In genomic region chr4:17762705-17763104, GRCh38 we compare ENCODE assay signal across 10 cellular contexts. TPM values are rescaled to one million over a fixed set of nuclear protein-coding genes. Genes with fewer than 3 reads are reported as not detected.
DNase-seq lines count a peak whose midpoint lies in the region; TF ChIP-seq lines count a peak whose summit lies in the region.
"Had no signal": no experiment of that assay in that cellular context is flagged by ENCODE, and none has a peak within 500 bp of the region (broad histone marks: within the 10 kb centered on the region; RNA-seq: fewer than 3 reads in every experiment).

No MANE protein-coding gene starts in this region.

- POLR2A ChIA-PET in AG04450 (lab: Yijun Ruan, JAX), result no interaction called here
- POLR2A ChIA-PET in GM10248 (lab: Yijun Ruan, JAX), result no interaction called here

- no peaks in the 10 kb centered on the region for H3K79me2 ChIP-seq in fibroblast of lung (ENCODE audit: control insufficient read depth, insufficient read depth, low read length)

- H2BK12ac ChIP-seq in neuronal stem cell (ENCODE audit: low read length), result no peak overlapping the region

- no peak overlapping the region for H2BK15ac ChIP-seq in neuronal stem cell (ENCODE audit: low read length)

- H3K4me3 ChIP-seq in AG04450 (ENCODE audit: low read depth, low read length), result no peak overlapping the region
- H3K4me3 ChIP-seq in GM12865 (ENCODE audit: low read depth, low read length), result no peak overlapping the region
- H3K4me3 ChIP-seq in fibroblast of lung (replicated peaks in 1 of 4; ENCODE audit: control extremely low read depth in 1 of 4, insufficient read depth in 1 of 4, low read depth in 3 of 4, low read length in 4 of 4), result no peak overlapping the region
- no peak overlapping the region for H3K4me3 ChIP-seq in H7 (ENCODE audit: insufficient read depth, low read depth, low read length)
- H3K4me3 ChIP-seq in neuronal stem cell (ENCODE audit: low read length in 2 of 2), result no peak overlapping the region

- no peak overlapping the region for H3K4ac ChIP-seq in neuronal stem cell (ENCODE audit: low read length)

- no CpG with 5 or more reads among the region's 1 CpG for WGBS in neuronal stem cell (ENCODE audit: extremely low coverage in 2 of 2, insufficient read length in 2 of 2, insufficient replicate concordance in 1 of 2), 2 donors

- H4K91ac ChIP-seq in neuronal stem cell (ENCODE audit: low read depth, low read length, poor library complexity), result no peak overlapping the region

- no peak overlapping the region for H2BK120ac ChIP-seq in neuronal stem cell (ENCODE audit: low read depth, low read length)

- CTCF ChIA-PET in AG04450 (lab: Charles Lee), result interaction anchor here (1.2 to 1.5 kb wide), 3 partner anchors 27 to 830 kb away, joined by 3 to 4 read pairs (median 3); no protein-coding TSS in a partner anchor
- CTCF ChIA-PET in GM10248 (lab: Yijun Ruan, JAX), result interaction anchor here (1.0 to 2.1 kb wide), 8 partner anchors 9 to 830 kb away, joined by 3 to 12 read pairs (median 4); no protein-coding TSS in a partner anchor

- no peaks in the 10 kb centered on the region for H4K20me1 ChIP-seq in fibroblast of lung (ENCODE audit: control insufficient read depth, extremely low read depth, insufficient read depth, low read length)

- H3K36me3 ChIP-seq in fibroblast of lung (ENCODE audit: control insufficient read depth, insufficient read depth, low read length), result no peaks in the 10 kb centered on the region
- H3K36me3 ChIP-seq in H7 (replicated peaks; ENCODE audit: control insufficient read depth, insufficient read depth, low read length), result no peaks in the 10 kb centered on the region
- no peaks in the 10 kb centered on the region for H3K36me3 ChIP-seq in neuronal stem cell (replicated peaks in 1 of 2; ENCODE audit: control insufficient read depth in 2 of 2, insufficient read depth in 2 of 2, low read length in 2 of 2)

- no peak overlapping the region for H4K8ac ChIP-seq in neuronal stem cell (ENCODE audit: low read depth, low read length)

- TF ChIP-seq CTCF in AG04450 (IDR thresholded peaks at IDR 0.05; ENCODE audit: low read depth, low read length) (peak; percentile 47), GM12865 (IDR thresholded peaks at IDR 0.05; ENCODE audit: insufficient read depth, low read depth, low read length, missing control alignments) (peak; percentile 29), fibroblast of lung (conservative IDR thresholded peaks at IDR 0.05 in 1 of 2, IDR thresholded peaks at IDR 0.05 in 1 of 2; ENCODE audit: low read depth in 1 of 2, low read length in 2 of 2) (peak; percentile 24 to 35), GM10248 (IDR thresholded peaks at IDR 0.05; ENCODE audit: control extremely low read depth, extremely low read depth, low read depth, missing control alignments) (no peak)

- H3K79me1 ChIP-seq in neuronal stem cell (ENCODE audit: low read depth, low read length), result no peaks in the 10 kb centered on the region

- no peak overlapping the region for H2AK5ac ChIP-seq in neuronal stem cell (ENCODE audit: low read depth, low read length)

- H3K4me2 ChIP-seq in fibroblast of lung (ENCODE audit: extremely low read depth, insufficient read depth, low read length), result no peak overlapping the region
- no peak overlapping the region for H3K4me2 ChIP-seq in neuronal stem cell (ENCODE audit: insufficient read depth, low read length, poor library complexity, severe bottlenecking)

- peaks cover 4% of the 10 kb centered on the region for H3K27me3 ChIP-seq in AG04450 (ENCODE audit: control insufficient read depth, insufficient read depth, low read length)
- H3K27me3 ChIP-seq in fibroblast of lung (ENCODE audit: control insufficient read depth, insufficient read depth, low read length), result no peaks in the 10 kb centered on the region
- no peaks in the 10 kb centered on the region for H3K27me3 ChIP-seq in H7 (ENCODE audit: control insufficient read depth, insufficient read depth, low read length)
- no peaks in the 10 kb centered on the region for H3K27me3 ChIP-seq in neuronal stem cell (ENCODE audit: control insufficient read depth in 3 of 3, insufficient read depth in 3 of 3, low read depth in 1 of 3, low read length in 3 of 3)

- no peak overlapping the region for H2BK5ac ChIP-seq in neuronal stem cell (ENCODE audit: low read length)

- H3K9me3 ChIP-seq in AG04450 (ENCODE audit: control insufficient read depth, insufficient read depth, low read length), result peaks cover 7% of the 10 kb centered on the region; the same call in 1 of the 2 replicates
- no peaks in the 10 kb centered on the region for H3K9me3 ChIP-seq in fibroblast of lung (ENCODE audit: control insufficient read depth, insufficient read depth, low read depth, low read length)
- H3K9me3 ChIP-seq in neuronal stem cell (replicated peaks in 1 of 2; ENCODE audit: control insufficient read depth in 2 of 2, insufficient read depth in 1 of 2, low read depth in 1 of 2, low read length in 2 of 2), result no peaks in the 10 kb centered on the region

- DNase-seq in AG04450 (ENCODE audit: low read depth, low spot score) (peak; percentile 16), GM12865 (ENCODE audit: low read depth) (peak; percentile 43), NCI-H82 treated with DMSO at 0.1 percent for 48 hours (lab: John Stamatoyannopoulos, UW; ENCODE audit: unreplicated experiment) (peak; percentile 9), fibroblast of lung (ENCODE audit: low read depth in 2 of 2) (peak; percentile 39 to 44), GM10248 (ENCODE audit: extremely low spot score) (no peak), H7 (no peak), neuronal stem cell (ENCODE audit: low spot score) (no peak)
- no peak for DNase-seq in activated CD4-positive, alpha-beta T cell treated with anti-CD3 and anti-CD28 coated beads for 48 hours

- H3K14ac ChIP-seq in neuronal stem cell (ENCODE audit: low read length), result no peak overlapping the region

- no peak overlapping the region for H3K18ac ChIP-seq in neuronal stem cell (ENCODE audit: low read length)

- H3K4me1 ChIP-seq in fibroblast of lung (ENCODE audit: control insufficient read depth, extremely low read depth, insufficient read depth, low read length) (no peaks in the 10 kb centered on the region), neuronal stem cell (ENCODE audit: control insufficient read depth in 2 of 2, insufficient read depth in 1 of 2, low read depth in 1 of 2, low read length in 2 of 2) (no peaks in the 10 kb centered on the region)

- no peak overlapping the region for H3K27ac ChIP-seq in AG04450 (ENCODE audit: low read depth, low read length)
- H3K27ac ChIP-seq in fibroblast of lung (ENCODE audit: insufficient read depth, low read length), result no peak overlapping the region
- no peak overlapping the region for H3K27ac ChIP-seq in neuronal stem cell (replicated peaks; ENCODE audit: low read length)

- H3K23ac ChIP-seq in neuronal stem cell (ENCODE audit: low read depth, low read length, poor library complexity), result no peak overlapping the region

- H3K9ac ChIP-seq in fibroblast of lung (ENCODE audit: insufficient read depth, low read length) (no peak overlapping the region), neuronal stem cell (ENCODE audit: low read depth, low read length, poor library complexity) (no peak overlapping the region)

- H2AFZ ChIP-seq in fibroblast of lung (ENCODE audit: low read length) (no peak overlapping the region), neuronal stem cell (ENCODE audit: low read length) (no peak overlapping the region)

RNA-seq across cellular contexts. Expression of gene FAM184B, which starts 18.7 kb away (rescaled TPM):
- polyA plus RNA-seq in AG04450 (2011; rRNA removed) (0.07 and 0.09 TPM in 2 replicates), fibroblast of lung (not detected in 2 replicates)
- polyA minus RNA-seq in AG04450 (2011; rRNA and poly(A)+ RNA removed), result 0.05 and 0.09 TPM in 2 replicates
- total RNA-seq in fibroblast of lung, result under 0.01 TPM in 1 of 2 replicates, not detected in the other
- not detected in 2 replicates for polyA plus RNA-seq in fibroblast of lung (2012)
- not detected in 2 replicates for polyA minus RNA-seq in fibroblast of lung (ENCODE audit: low replicate concordance)
- total RNA-seq in H7 (2014; rRNA removed; shearing (Covaris generic)), result not detected in 2 replicates
- polyA plus RNA-seq in neuronal stem cell (2013, experiment 1 of 2), result 0.01 TPM
- 0.01 TPM for polyA plus RNA-seq in neuronal stem cell (2013, experiment 2 of 2)
- total RNA-seq: glomerular endothelial cell, omental fat pad had no signal

RNA-seq across cellular contexts. Expression of gene DCAF16, which starts 47.9 kb away (rescaled TPM):
- polyA plus RNA-seq in AG04450 (2011; rRNA removed), result 19.8 and 22.2 TPM in 2 replicates
- 16.9 and 20.3 TPM in 2 replicates for polyA minus RNA-seq in AG04450 (2011; rRNA and poly(A)+ RNA removed)
- total RNA-seq in fibroblast of lung, result 19.0 and 20.0 TPM in 2 replicates
- 19.6 and 25.4 TPM in 2 replicates for polyA plus RNA-seq in fibroblast of lung
- polyA plus RNA-seq in fibroblast of lung (2012), result 9.3 and 17.2 TPM in 2 replicates
- polyA minus RNA-seq in fibroblast of lung (ENCODE audit: low replicate concordance), result 5.2 and 13.0 TPM in 2 replicates
- total RNA-seq in H7 (2014; rRNA removed; shearing (Covaris generic)), result 26.1 and 31.1 TPM in 2 replicates
- polyA plus RNA-seq in neuronal stem cell (2013, experiment 1 of 2), result 36.8 TPM
- 37.1 TPM for polyA plus RNA-seq in neuronal stem cell (2013, experiment 2 of 2)

RNA-seq across cellular contexts. Expression of gene NCAPG, which starts 48.1 kb away (rescaled TPM):
- polyA plus RNA-seq in AG04450 (2011; rRNA removed) (5.3 and 9.1 TPM in 2 replicates), fibroblast of lung (8.0 and 24.1 TPM in 2 replicates)
- polyA minus RNA-seq in AG04450 (2011; rRNA and poly(A)+ RNA removed), result 3.0 and 6.1 TPM in 2 replicates
- 3.9 and 10.1 TPM in 2 replicates for total RNA-seq in fibroblast of lung
- polyA plus RNA-seq in fibroblast of lung (2012), result 6.9 and 21.2 TPM in 2 replicates
- 2.4 and 5.3 TPM in 2 replicates for polyA minus RNA-seq in fibroblast of lung (ENCODE audit: low replicate concordance)
- total RNA-seq in H7 (2014; rRNA removed; shearing (Covaris generic)), result 75.2 and 77.1 TPM in 2 replicates
- 46.3 TPM for polyA plus RNA-seq in neuronal stem cell (2013, experiment 1 of 2)
- polyA plus RNA-seq in neuronal stem cell (2013, experiment 2 of 2), result 46.6 TPM

Comparison
In these comparisons a context has a peak if more than half of its experiments do, and no peak if none do; other contexts are left out.
1. DNase-seq: peak in AG04450 (single experiment), GM12865 (single experiment), NCI-H82 treated with DMSO at 0.1 percent for 48 hours (single experiment) and fibroblast of lung (2 of 2); none in GM10248 (single experiment), H7 (single experiment), activated CD4-positive, alpha-beta T cell treated with anti-CD3 and anti-CD28 coated beads for 48 hours (single experiment) and neuronal stem cell (single experiment).